ENCODE assay signal across 9 cellular contexts in genomic region chr11:64776425-64776824, GRCh38. TPM values are rescaled to one million over a fixed set of nuclear protein-coding genes. Genes with fewer than 3 reads are reported as not detected.
A peak's percentile ranks its signal among the peaks of the same experiment; 100 is the strongest.
DNase-seq lines count a peak whose midpoint lies in the region; ATAC-seq, FAIRE-seq and TF ChIP-seq lines count a peak whose summit lies in the region.
"Had no signal": no experiment of that assay in that cellular context is flagged by ENCODE, and none has a peak within 500 bp of the region (broad histone marks: within the 10 kb centered on the region; RNA-seq: fewer than 3 reads in every experiment).

No MANE protein-coding gene starts in this region.

- POLR2A ChIA-PET in PC-3 (lab: Charles Lee; ENCODE audit: unreplicated experiment): no interaction called here

- peaks cover 54% of the 10 kb centered on the region for H3K36me3 Mint-ChIP-seq in endothelial cell (ENCODE audit: low read depth, unreplicated experiment)

- H3K4me1 ChIP-seq in DND-41 (ENCODE audit: insufficient read depth, low read length) (peaks cover 52% of the 10 kb centered on the region), PC-3 (ENCODE audit: insufficient read depth, low read length) (peaks cover 25% of the 10 kb centered on the region), pancreas (peaks cover 0 to 40% (median 27%) of the 10 kb centered on the region in 3 donors)

- H3K27ac Mint-ChIP-seq in endothelial cell (ENCODE audit: unreplicated experiment): peak overlapping the region; percentile 49

- no peaks in the 10 kb centered on the region for H3K9me3 ChIP-seq in DND-41 (ENCODE audit: insufficient read depth, low read length, severe bottlenecking)
- H3K9me3 ChIP-seq in PC-3 (ENCODE audit: low read length): no peaks in the 10 kb centered on the region
- H3K9me3 ChIP-seq in pancreas: no peaks in the 10 kb centered on the region

- H3K4me1 Mint-ChIP-seq in endothelial cell (ENCODE audit: unreplicated experiment): peaks cover 52% of the 10 kb centered on the region

- 34 to 47% methylated on average over 6 of the region's 6 CpGs for WGBS in pancreas, 2 donors

- H3K4me3 ChIP-seq in DND-41 (ENCODE audit: low read depth in 1 of 2, low read length in 2 of 2): peak overlapping the region; percentile 82; a peak in 3 of 4 replicates
- peak overlapping the region; percentile 85 for H3K4me3 ChIP-seq in PC-3 (ENCODE audit: low read length)
- peak overlapping the region in 3 of 4 donors; percentile 45 to 99 (median 89) for H3K4me3 ChIP-seq in pancreas

- H3K9me2 ChIP-seq in PC-3 (replicated peaks; ENCODE audit: low read length): no peaks in the 10 kb centered on the region

- no peak for DNase-seq in DND-41
- no peak for DNase-seq in PC-3
- DNase-seq in endothelial cell (ENCODE audit: low spot score): no peak
- DNase-seq in pancreas: no peak
- no peak for DNase-seq in AML-193 (lab: John Stamatoyannopoulos, UW)
- DNase-seq: activated CD4-positive, CD25-positive, alpha-beta regulatory T cell had no signal

- intact Hi-C loops in PC-3 (cut with micrococcal nuclease): no loop called here
- intact Hi-C loops in pancreas (cut with DNase I): no loop called here

- H3K9ac ChIP-seq in DND-41 (ENCODE audit: low read depth, low read length): peak overlapping the region; percentile 97
- peak overlapping the region; percentile 77; the same call in 1 of the 2 replicates for H3K9ac ChIP-seq in PC-3 (ENCODE audit: low read length)

- H3K9me3 Mint-ChIP-seq in endothelial cell (ENCODE audit: unreplicated experiment): no peaks in the 10 kb centered on the region

- CTCF ChIA-PET in PC-3 (lab: Charles Lee): no interaction called here

- H3K79me2 ChIP-seq in DND-41 (ENCODE audit: insufficient read depth, low read length): peaks cover 73% of the 10 kb centered on the region
- H3K79me2 ChIP-seq in PC-3 (ENCODE audit: low read length): peaks cover 61% of the 10 kb centered on the region

- ATAC-seq in DND-41 (ENCODE audit: insufficient read depth, low read depth): no peak
- no peak for ATAC-seq in PC-3
- no peak for ATAC-seq in pancreas
- no peak for ATAC-seq in HG02678 (IDR thresholded peaks at IDR 0.05; ENCODE audit: unreplicated experiment)
- ATAC-seq in HG03095 (IDR thresholded peaks at IDR 0.05; ENCODE audit: unreplicated experiment): no peak
- ATAC-seq in GM18909 (IDR thresholded peaks at IDR 0.05; ENCODE audit: poor library complexity, unreplicated experiment): no peak

- no peak for FAIRE-seq in pancreas (lab: Jason Lieb, UNC)

- peaks cover 9% of the 10 kb centered on the region for H3F3A ChIP-seq in PC-3 (ENCODE audit: low read length, unreplicated experiment)

- H3K27ac ChIP-seq in DND-41 (ENCODE audit: low read length) (peak overlapping the region; percentile 3; the same call in 1 of the 2 replicates), PC-3 (ENCODE audit: low read length) (no peak overlapping the region), pancreas (no peak overlapping the region)

- H4K20me1 ChIP-seq in DND-41 (ENCODE audit: insufficient read depth, low read length) (peaks cover 61% of the 10 kb centered on the region), PC-3 (ENCODE audit: low read length) (peaks cover 61% of the 10 kb centered on the region)

- TF ChIP-seq CTCF in DND-41 (IDR thresholded peaks at IDR 0.05; ENCODE audit: borderline replicate concordance, extremely low read depth, low read length, poor library complexity, severe bottlenecking) (no peak), PC-3 (conservative IDR thresholded peaks at IDR 0.05; ENCODE audit: low read depth, low read length) (no peak), endothelial cell (IDR thresholded peaks at IDR 0.05; ENCODE audit: unreplicated experiment) (no peak), pancreas (IDR thresholded peaks at IDR 0.05) (no peak)

- H3K4me2 ChIP-seq in DND-41 (ENCODE audit: insufficient read depth, low read length): peak overlapping the region; percentile 83
- H3K4me2 ChIP-seq in PC-3 (ENCODE audit: low read length): peak overlapping the region; percentile 88

- peaks cover 13% of the 10 kb centered on the region for H3K27me3 Mint-ChIP-seq in endothelial cell (ENCODE audit: unreplicated experiment)

- H3K36me3 ChIP-seq in DND-41 (ENCODE audit: insufficient read depth, low read length) (peaks cover 62% of the 10 kb centered on the region), PC-3 (ENCODE audit: low read depth, low read length) (peaks cover 60% of the 10 kb centered on the region), pancreas (peaks cover 3 to 52% (median 35%) of the 10 kb centered on the region in 3 donors)

- H3K27me3 ChIP-seq in DND-41 (ENCODE audit: insufficient read depth, low read length, poor library complexity) (no peaks in the 10 kb centered on the region), PC-3 (ENCODE audit: low read length) (no peaks in the 10 kb centered on the region), pancreas (no peaks in the 10 kb centered on the region)

- no TSS peak for BruUV-seq in PC-3 (replicated peaks; lab: Mats Ljungman, UMichigan)

- H3K4me3 Mint-ChIP-seq in endothelial cell (ENCODE audit: unreplicated experiment): peak overlapping the region; percentile 98

- no peak overlapping the region for H2AFZ ChIP-seq in DND-41 (ENCODE audit: low read depth, low read length)
- H2AFZ ChIP-seq in PC-3 (ENCODE audit: low read length): no peak overlapping the region

RNA-seq across cellular contexts. Expression of gene SF1, which starts 1.9 kb away (rescaled TPM):
- total RNA-seq in PC-3 (2014; rRNA removed): 209 and 217 TPM in 2 replicates
- total RNA-seq in endothelial cell (ENCODE audit: unreplicated experiment): 322 TPM
- total RNA-seq in pancreas: 100 to 1,000 TPM in 5 of 6 donors, 10 to 100 TPM in 1; 99.8 to 153 (median 124) TPM
- polyA plus RNA-seq in pancreas: 100 to 1,000 TPM; 140 to 181 TPM

RNA-seq across cellular contexts. Expression of gene PYGM, which starts 16.7 kb away (rescaled TPM):
- total RNA-seq in PC-3 (2014; rRNA removed) (0.95 and 1.3 TPM in 2 replicates), endothelial cell (ENCODE audit: unreplicated experiment) (0.26 TPM), pancreas (under 1 TPM; 0.19 to 0.55 (median 0.42) TPM)
- 1 to 10 TPM; 1.2 to 1.3 TPM for polyA plus RNA-seq in pancreas

RNA-seq across cellular contexts. Expression of gene MAP4K2, which starts 26.6 kb away (rescaled TPM):
- total RNA-seq in PC-3 (2014; rRNA removed) (55.6 and 57.0 TPM in 2 replicates), endothelial cell (ENCODE audit: unreplicated experiment) (202 TPM), pancreas (1 to 10 TPM; 6.1 to 8.6 (median 7.0) TPM)
- polyA plus RNA-seq in pancreas: 10 to 100 TPM; 19.5 to 24.0 TPM

RNA-seq across cellular contexts. Expression of gene RASGRP2, which starts 32.5 kb away (rescaled TPM):
- total RNA-seq in PC-3 (2014; rRNA removed) (not detected in 2 replicates), endothelial cell (ENCODE audit: unreplicated experiment) (139 TPM), pancreas (1 to 10 TPM in 5 of 6 donors, under 1 TPM in 1; 0.91 to 2.8 (median 2.2) TPM)
- 10 to 100 TPM; 11.2 to 12.4 TPM for polyA plus RNA-seq in pancreas

RNA-seq across cellular contexts. Expression of gene MEN1, which starts 33.9 kb away (rescaled TPM):
- total RNA-seq in PC-3 (2014; rRNA removed): 46.1 and 54.1 TPM in 2 replicates
- total RNA-seq in endothelial cell (ENCODE audit: unreplicated experiment): 56.3 TPM
- 10 to 100 TPM in 5 of 6 donors, 1 to 10 TPM in 1; 8.7 to 21.2 (median 12.6) TPM for total RNA-seq in pancreas
- 10 to 100 TPM; 22.8 to 25.3 TPM for polyA plus RNA-seq in pancreas
